In genomic region chr7:1489336-1489735, GRCh38 we compare ENCODE assay signal across 31 cellular contexts.
"Had no signal": no experiment of that assay in that cellular context is flagged by ENCODE, and none has a peak within 500 bp of the region (broad histone marks: within the 10 kb centered on the region; RNA-seq: fewer than 3 reads in every experiment).

No MANE protein-coding gene starts in this region.

- FAIRE-seq: frontal cortex had no signal

- H3K27me3 Mint-ChIP-seq: activated CD4-positive, alpha-beta memory T cell treated with anti-CD3 and anti-CD28 coated beads for 36 hours; activated CD4-positive, alpha-beta T cell treated with anti-CD3 and anti-CD28 coated beads for 36 hours; activated CD4-positive, alpha-beta T cell treated with anti-CD3 and anti-CD28 coated beads, Interleukin-2, amount 10 ng/mL, durations not matched to agents 24 days and 14 days; activated CD8-positive, alpha-beta memory T cell treated with anti-CD3 and anti-CD28 coated beads, Interleukin-2, amount 10 ng/mL, durations not matched to agents 7 days and 5 days; activated naive CD4-positive, alpha-beta T cell treated with anti-CD3 and anti-CD28 coated beads, Interleukin-2, amount 50 U/mL, for 24 hours; activated naive CD8-positive, alpha-beta T cell treated with anti-CD3 and anti-CD28 coated beads for 36 hours; activated naive CD8-positive, alpha-beta T cell treated with anti-CD3 and anti-CD28 coated beads, Interleukin-2, amount 50 U/mL, for 24 hours had no signal

- DNase-seq: activated CD4-positive, alpha-beta memory T cell treated with anti-CD3 and anti-CD28 coated beads for 36 hours; activated CD4-positive, alpha-beta T cell treated with anti-CD3 and anti-CD28 coated beads for 36 hours; activated CD4-positive, alpha-beta T cell treated with anti-CD3 and anti-CD28 coated beads, Interleukin-2, amount 10 ng/mL, durations not matched to agents 24 days and 14 days; activated CD4-positive, CD25-positive, alpha-beta regulatory T cell; activated CD4-positive, CD25-positive, alpha-beta regulatory T cell treated with anti-CD3 and anti-CD28 coated beads, Interleukin-2, amount 50 U/mL, for 72 hours; activated CD8-positive, alpha-beta memory T cell treated with anti-CD3 and anti-CD28 coated beads, Interleukin-2, amount 10 ng/mL, durations not matched to agents 7 days and 5 days; activated CD8-positive, alpha-beta memory T cell treated with anti-CD3 and anti-CD28 coated beads, Interleukin-2, amount 50 U/mL, for 4 hours; activated CD8-positive, alpha-beta T cell treated with anti-CD3 and anti-CD28 coated beads, Interleukin-2, amount 10 ng/mL, durations not matched to agents 7 days and 5 days; activated effector memory CD4-positive, alpha-beta T cell treated with anti-CD3 and anti-CD28 coated beads, Interleukin-2, amount 50 U/mL, for 16 hours; activated naive CD4-positive, alpha-beta T cell treated with anti-CD3 and anti-CD28 coated beads for 36 hours; activated naive CD8-positive, alpha-beta T cell treated with anti-CD3 and anti-CD28 coated beads for 36 hours; activated naive CD8-positive, alpha-beta T cell treated with anti-CD3 and anti-CD28 coated beads, Interleukin-2, amount 50 U/mL, for 24 hours; activated T-cell treated with anti-CD3 and anti-CD28 coated beads, Interleukin-2, amount 50 U/mL, for 1 hour; activated T-cell treated with anti-CD3 and anti-CD28 coated beads, Interleukin-2, amount 50 U/mL, for 48 hours; adrenal gland; amygdala; aorta; body of pancreas; caudate nucleus; cerebellar nuclear complex; colonic mucosa; effector CD8-positive, alpha-beta T cell; endodermal cell; foreskin fibroblast; head of caudate nucleus; T-helper 2 cell had no signal

- H3K4me1 ChIP-seq: adrenal gland, body of pancreas, colonic mucosa had no signal

- ATAC-seq: activated CD4-positive, alpha-beta T cell treated with anti-CD3 and anti-CD28 coated beads for 36 hours; activated CD8-positive, alpha-beta memory T cell treated with anti-CD3 and anti-CD28 coated beads, Interleukin-2, amount 10 ng/mL, durations not matched to agents 7 days and 5 days; activated CD8-positive, alpha-beta T cell treated with anti-CD3 and anti-CD28 coated beads, Interleukin-2, amount 10 ng/mL, durations not matched to agents 7 days and 5 days; activated naive CD8-positive, alpha-beta T cell treated with anti-CD3 and anti-CD28 coated beads, Interleukin-2, amount 50 U/mL, for 24 hours; body of pancreas; esophagus mucosa had no signal

- H3K4me1 Mint-ChIP-seq: activated CD4-positive, alpha-beta T cell treated with anti-CD3 and anti-CD28 coated beads for 36 hours; activated CD4-positive, alpha-beta T cell treated with anti-CD3 and anti-CD28 coated beads, Interleukin-2, amount 10 ng/mL, durations not matched to agents 24 days and 14 days; activated CD8-positive, alpha-beta memory T cell treated with anti-CD3 and anti-CD28 coated beads, Interleukin-2, amount 10 ng/mL, durations not matched to agents 7 days and 5 days; activated naive CD4-positive, alpha-beta T cell treated with anti-CD3 and anti-CD28 coated beads, Interleukin-2, amount 50 U/mL, for 24 hours; activated naive CD8-positive, alpha-beta T cell treated with anti-CD3 and anti-CD28 coated beads for 36 hours; activated naive CD8-positive, alpha-beta T cell treated with anti-CD3 and anti-CD28 coated beads, Interleukin-2, amount 50 U/mL, for 24 hours; endodermal cell had no signal

- H3K27ac Mint-ChIP-seq: activated CD4-positive, alpha-beta memory T cell treated with anti-CD3 and anti-CD28 coated beads for 36 hours; activated CD4-positive, alpha-beta T cell treated with anti-CD3 and anti-CD28 coated beads for 36 hours; activated CD4-positive, alpha-beta T cell treated with anti-CD3 and anti-CD28 coated beads, Interleukin-2, amount 10 ng/mL, durations not matched to agents 24 days and 14 days; activated CD8-positive, alpha-beta memory T cell treated with anti-CD3 and anti-CD28 coated beads, Interleukin-2, amount 10 ng/mL, durations not matched to agents 7 days and 5 days; activated naive CD4-positive, alpha-beta T cell treated with anti-CD3 and anti-CD28 coated beads for 36 hours; activated naive CD4-positive, alpha-beta T cell treated with anti-CD3 and anti-CD28 coated beads, Interleukin-2, amount 50 U/mL, for 24 hours; activated naive CD8-positive, alpha-beta T cell treated with anti-CD3 and anti-CD28 coated beads for 36 hours; activated naive CD8-positive, alpha-beta T cell treated with anti-CD3 and anti-CD28 coated beads, Interleukin-2, amount 50 U/mL, for 24 hours; activated T-helper 1 cell treated with anti-CD3 and anti-CD28 coated beads, Interleukin-12 subunit alpha, Interleukin-12 subunit beta, Interleukin-2, Interleukin-4 antibody, amounts not matched to agents 30 ng/mL and 10 ng/mL and 1 ng/mL, durations not matched to agents 14 hours and 24 hours and 36 hours; activated T-helper 2 cell treated with anti-CD3 and anti-CD28 coated beads, Interferon-gamma antibody, Interleukin-2, Interleukin-4, amounts not matched to agents 10 μg/mL and 5 μg/mL and 100 μg/mL, durations not matched to agents 14 hours and 24 hours and 36 hours; endodermal cell had no signal

- H3K9me3 Mint-ChIP-seq: activated CD4-positive, alpha-beta memory T cell treated with anti-CD3 and anti-CD28 coated beads for 36 hours; activated CD4-positive, alpha-beta T cell treated with anti-CD3 and anti-CD28 coated beads, Interleukin-2, amount 10 ng/mL, durations not matched to agents 24 days and 14 days; activated naive CD4-positive, alpha-beta T cell treated with anti-CD3 and anti-CD28 coated beads for 36 hours; activated naive CD4-positive, alpha-beta T cell treated with anti-CD3 and anti-CD28 coated beads, Interleukin-2, amount 50 U/mL, for 24 hours; activated naive CD8-positive, alpha-beta T cell treated with anti-CD3 and anti-CD28 coated beads for 36 hours; activated naive CD8-positive, alpha-beta T cell treated with anti-CD3 and anti-CD28 coated beads, Interleukin-2, amount 50 U/mL, for 24 hours; activated T-helper 1 cell treated with anti-CD3 and anti-CD28 coated beads, Interleukin-12 subunit alpha, Interleukin-12 subunit beta, Interleukin-2, Interleukin-4 antibody, amounts not matched to agents 30 ng/mL and 10 ng/mL and 1 ng/mL, durations not matched to agents 14 hours and 24 hours and 36 hours; activated T-helper 2 cell treated with anti-CD3 and anti-CD28 coated beads, Interferon-gamma antibody, Interleukin-2, Interleukin-4, amounts not matched to agents 10 μg/mL and 5 μg/mL and 100 μg/mL, durations not matched to agents 14 hours and 24 hours and 36 hours; endodermal cell had no signal

- H3K9me3 ChIP-seq: adrenal gland, body of pancreas, colonic mucosa had no signal

- H3K27ac ChIP-seq: adrenal gland, body of pancreas, colonic mucosa had no signal

- H3K4me3 Mint-ChIP-seq: activated CD4-positive, alpha-beta memory T cell treated with anti-CD3 and anti-CD28 coated beads for 36 hours; activated CD4-positive, alpha-beta T cell treated with anti-CD3 and anti-CD28 coated beads for 36 hours; activated CD4-positive, alpha-beta T cell treated with anti-CD3 and anti-CD28 coated beads, Interleukin-2, amount 10 ng/mL, durations not matched to agents 24 days and 14 days; activated CD8-positive, alpha-beta memory T cell treated with anti-CD3 and anti-CD28 coated beads, Interleukin-2, amount 10 ng/mL, durations not matched to agents 7 days and 5 days; activated CD8-positive, alpha-beta T cell treated with anti-CD3 and anti-CD28 coated beads, Interleukin-2, amount 10 ng/mL, durations not matched to agents 7 days and 5 days; activated naive CD4-positive, alpha-beta T cell treated with anti-CD3 and anti-CD28 coated beads for 36 hours; activated naive CD4-positive, alpha-beta T cell treated with anti-CD3 and anti-CD28 coated beads, Interleukin-2, amount 50 U/mL, for 24 hours; activated naive CD8-positive, alpha-beta T cell treated with anti-CD3 and anti-CD28 coated beads for 36 hours; activated naive CD8-positive, alpha-beta T cell treated with anti-CD3 and anti-CD28 coated beads, Interleukin-2, amount 50 U/mL, for 24 hours; activated T-helper 1 cell treated with anti-CD3 and anti-CD28 coated beads, Interleukin-12 subunit alpha, Interleukin-12 subunit beta, Interleukin-2, Interleukin-4 antibody, amounts not matched to agents 30 ng/mL and 10 ng/mL and 1 ng/mL, durations not matched to agents 14 hours and 24 hours and 36 hours; endodermal cell had no signal

- H3K27me3 ChIP-seq: adrenal gland, body of pancreas, colonic mucosa had no signal

- H3K4me3 ChIP-seq: adrenal gland, body of pancreas, colonic mucosa had no signal
